In the genomic region with DNA sequence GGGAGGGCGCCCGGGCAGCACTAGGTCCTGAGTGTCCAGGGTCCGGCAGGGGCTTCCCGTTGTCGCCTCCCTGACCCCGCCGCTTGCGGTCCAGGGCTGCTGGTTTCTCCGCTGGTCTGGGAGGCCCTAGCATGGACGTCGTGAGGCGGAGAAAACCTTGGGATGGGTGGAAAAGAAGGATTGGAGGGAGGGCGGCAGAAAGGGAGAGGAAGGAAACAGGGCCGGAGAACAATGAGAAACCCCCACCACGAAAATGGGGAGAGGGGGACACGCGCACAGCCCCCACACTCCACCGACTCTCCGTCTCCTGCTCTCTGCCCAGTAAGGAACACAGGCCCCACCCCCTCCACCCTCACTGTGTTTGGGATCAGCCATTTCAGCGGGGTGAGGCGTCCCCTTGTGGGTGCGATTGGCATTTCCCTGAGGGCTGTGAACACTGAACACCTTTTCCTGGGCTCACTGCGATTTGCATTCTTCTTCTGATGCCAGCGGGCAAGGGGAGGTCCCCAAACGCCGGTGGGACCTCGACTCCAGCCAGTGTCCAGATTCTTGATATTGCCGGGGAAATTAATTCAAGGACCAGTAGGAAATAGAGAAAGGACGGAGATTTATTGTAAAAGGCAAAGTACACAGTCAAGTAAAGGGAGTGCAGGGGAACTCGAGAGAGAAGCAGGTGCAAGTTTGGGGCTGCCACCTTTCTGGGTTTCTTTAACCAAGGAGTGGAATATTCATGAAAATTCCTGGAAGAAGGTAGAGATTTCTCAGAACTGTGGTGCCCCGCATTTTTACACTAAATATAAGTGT, we compare ENCODE assay signal across 8 cellular contexts.
A peak's percentile ranks its signal among the peaks of the same experiment; 100 is the strongest.
DNase-seq lines count a peak whose midpoint lies in the region; ATAC-seq and TF ChIP-seq lines count a peak whose summit lies in the region.

No MANE protein-coding gene starts in this region.

- no peak for TF ChIP-seq POLR2A in erythroblast (IDR thresholded peaks at IDR 0.05; ENCODE audit: low read length)

- H3K4me3 ChIP-seq in mucosa of rectum (ENCODE audit: low read length in 2 of 2) = peak overlapping the region; percentile 63 to 73

- peak; percentile 50 for DNase-seq in DMS153 treated with DMSO at 0.1 percent for 48 hours (lab: John Stamatoyannopoulos, UW; ENCODE audit: unreplicated experiment)
- peak; percentile 80 for DNase-seq in HK-2 (ENCODE audit: unreplicated experiment)
- DNase-seq in NOMO-1 treated with dmso at 0.1 percent for 144 hours (lab: John Stamatoyannopoulos, UW; ENCODE audit: unreplicated experiment) = peak; percentile 22
- peak; percentile 70 for DNase-seq in activated CD8-positive, alpha-beta memory T cell treated with anti-CD3 and anti-CD28 coated beads, Interleukin-2, amount 50 U/mL, for 4 hours
- DNase-seq in erythroblast (lab: John Stamatoyannopoulos, UW) = peak; percentile 74 to 84
- peak; percentile 71 for DNase-seq in stimulated activated CD8-positive, alpha-beta memory T cell treated with anti-CD3 and anti-CD28 coated beads, Interleukin-4, amount 100 ng/mL, for 24 hours (ENCODE audit: low read depth)

- no peak for ATAC-seq in GM18517 (IDR thresholded peaks at IDR 0.05; ENCODE audit: unreplicated experiment)

- H3K9me3 ChIP-seq in mucosa of rectum (ENCODE audit: control insufficient read depth in 2 of 2, low read length in 2 of 2) = no peaks in the 10 kb centered on the region

- H3K27ac ChIP-seq in mucosa of rectum (ENCODE audit: low read depth in 2 of 2, low read length in 2 of 2) = no peak overlapping the region

- no peaks in the 10 kb centered on the region for H3K36me3 ChIP-seq in mucosa of rectum (ENCODE audit: control insufficient read depth in 2 of 2, insufficient read depth in 2 of 2, low read length in 2 of 2)

- peaks cover 19 to 29% of the 10 kb centered on the region in 2 donors for H3K27me3 ChIP-seq in mucosa of rectum (ENCODE audit: control insufficient read depth in 2 of 2, insufficient read depth in 2 of 2, low read length in 2 of 2)

- peak overlapping the region; percentile 24 to 72 for H3K9ac ChIP-seq in mucosa of rectum (ENCODE audit: low read depth in 1 of 2, low read length in 2 of 2)

- H3K4me1 ChIP-seq in mucosa of rectum (ENCODE audit: control insufficient read depth in 2 of 2, insufficient read depth in 2 of 2, low read length in 2 of 2) = peaks cover 15 to 21% of the 10 kb centered on the region in 2 donors

Comparison
In these comparisons a context has a peak if more than half of its experiments do, and no peak if none do; other contexts are left out.
1. DNase-seq: peak in every context shown above with its lines; median percentile 80 in HK-2; 79 in erythroblast; 71 in stimulated activated CD8-positive, alpha-beta memory T cell treated with anti-CD3 and anti-CD28 coated beads, Interleukin-4, amount 100 ng/mL, for 24 hours; 70 in activated CD8-positive, alpha-beta memory T cell treated with anti-CD3 and anti-CD28 coated beads, Interleukin-2, amount 50 U/mL, for 4 hours; 50 in DMS153 treated with DMSO at 0.1 percent for 48 hours; 22 in NOMO-1 treated with dmso at 0.1 percent for 144 hours.